ENCODE assay signal across 8 cellular contexts in the genomic region with DNA sequence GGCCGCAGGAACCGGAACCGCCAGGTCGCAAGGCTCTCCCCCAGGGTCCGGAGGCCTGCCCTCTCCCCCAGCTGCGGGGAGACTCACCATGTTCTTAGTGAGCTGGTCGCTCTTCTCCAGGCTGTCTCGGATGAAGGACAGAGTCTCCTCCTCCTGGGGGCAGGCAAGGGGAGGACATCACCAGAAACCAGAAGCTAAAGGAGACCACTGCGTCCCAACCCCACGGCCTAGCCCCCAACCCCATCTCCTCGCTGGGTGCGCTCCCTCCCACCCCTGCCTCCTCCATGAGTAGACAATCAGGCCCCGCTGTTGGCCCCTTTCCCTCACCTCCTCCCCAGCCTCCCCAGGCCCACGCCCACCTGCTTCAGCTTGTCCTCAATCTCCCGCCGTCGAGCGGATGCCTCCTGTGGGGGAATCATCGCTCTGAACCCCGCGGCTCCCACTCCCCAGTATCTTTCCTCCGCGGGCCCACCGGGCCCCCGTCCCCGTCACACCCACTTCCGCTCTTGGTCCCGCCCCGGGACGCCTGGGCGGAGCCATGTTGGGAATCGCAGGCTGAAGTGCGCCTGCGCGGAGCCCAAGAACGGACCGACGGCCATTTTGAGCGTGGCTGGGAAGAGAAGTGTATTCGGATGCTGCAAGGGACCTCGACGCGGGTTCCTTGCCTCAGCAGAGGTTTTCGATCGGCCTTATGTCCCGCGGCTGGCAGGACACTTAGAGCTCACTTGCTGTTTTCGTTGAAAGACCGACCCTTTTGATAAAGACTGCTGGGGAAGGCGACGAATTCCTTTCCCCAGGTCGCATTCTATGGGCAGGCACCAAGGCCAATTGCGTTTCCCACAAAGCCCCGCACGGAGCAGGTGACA. TPM values are rescaled to one million over a fixed set of nuclear protein-coding genes. Genes with fewer than 3 reads are reported as not detected.
A peak's percentile ranks its signal among the peaks of the same experiment; 100 is the strongest.
DNase-seq lines count a peak whose midpoint lies in the region; ATAC-seq and TF ChIP-seq lines count a peak whose summit lies in the region.

Gene EXOC7, minus strand, starts transcription at position 514 of the 866 bp plus-strand sequence. Its CDS starts 95 bp downstream, at position 419.

- DNase-seq in DND-41 (peak; percentile 95), HAP-1 (ENCODE audit: low spot score in 2 of 2) (peak; percentile 93), NAMALWA (ENCODE audit: low spot score) (peak; percentile 96), SK-N-DZ (ENCODE audit: low spot score) (peak; percentile 95), germinal center (ENCODE audit: low spot score) (peak; percentile 96), occipital lobe (lab: John Stamatoyannopoulos, UW) (peak; percentile 83), suprapubic skin (ENCODE audit: low spot score in 2 of 2) (peak; percentile 94 to 95)
- peak; percentile 95 for DNase-seq in activated naive CD4-positive, alpha-beta T cell treated with anti-CD3 and anti-CD28 coated beads for 36 hours

- intact Hi-C loops in activated naive CD4-positive, alpha-beta T cell treated with anti-CD3 and anti-CD28 coated beads for 36 hours (cut with micrococcal nuclease), result loop anchor here (1.0 to 10.0 kb wide), 4 partner anchors 32 to 281 kb away; partner anchors contain the start of genes MRPL38 and SPHK1

- no peaks in the 10 kb centered on the region for H3K9me3 Mint-ChIP-seq in activated naive CD4-positive, alpha-beta T cell treated with anti-CD3 and anti-CD28 coated beads for 36 hours

- CTCF ChIA-PET in activated naive CD4-positive, alpha-beta T cell treated with anti-CD3 and anti-CD28 coated beads for 36 hours (lab: Charles Lee), result interaction anchor here (0.6 to 3.2 kb wide), 11 partner anchors 9 to 745 kb away, joined by 3 to 22 read pairs (median 4); no protein-coding TSS in a partner anchor

- H3K27me3 ChIP-seq in DND-41 (ENCODE audit: insufficient read depth, low read length, poor library complexity), result no peaks in the 10 kb centered on the region
- H3K27me3 ChIP-seq in HAP-1 (ENCODE audit: low read depth), result no peaks in the 10 kb centered on the region
- H3K27me3 ChIP-seq in suprapubic skin, result no peaks in the 10 kb centered on the region

- TF ChIP-seq CTCF in DND-41 (IDR thresholded peaks at IDR 0.05; ENCODE audit: borderline replicate concordance, extremely low read depth, low read length, poor library complexity, severe bottlenecking), result no peak
- no peak for TF ChIP-seq CTCF in suprapubic skin (IDR thresholded peaks at IDR 0.05)

- peak in 1 of 2 donors; percentile 44 for TF ChIP-seq POLR2A in suprapubic skin (IDR thresholded peaks at IDR 0.05)

- peaks cover 19% of the 10 kb centered on the region for H3K4me1 Mint-ChIP-seq in activated naive CD4-positive, alpha-beta T cell treated with anti-CD3 and anti-CD28 coated beads for 36 hours (ENCODE audit: low read depth)

- ATAC-seq in DND-41 (ENCODE audit: insufficient read depth, low read depth), result peak; percentile 86

- H3K4me3 Mint-ChIP-seq in activated naive CD4-positive, alpha-beta T cell treated with anti-CD3 and anti-CD28 coated beads for 36 hours, result peak within 1 kb of the TSS; percentile 94

- H3K36me3 ChIP-seq in DND-41 (ENCODE audit: insufficient read depth, low read length) (peaks cover 28% of the 10 kb centered on the region), HAP-1 (replicated peaks) (peaks cover 30% of the 10 kb centered on the region), suprapubic skin (peaks cover 29% of the 10 kb centered on the region)

- peaks cover 28% of the 10 kb centered on the region for H3K79me2 ChIP-seq in DND-41 (ENCODE audit: insufficient read depth, low read length)

- in situ Hi-C loops in HAP-1 (cut with MboI; ENCODE audit: low sequenced_read_pairs), result no loop called here

- no peak for TF ChIP-seq EP300 in suprapubic skin (IDR thresholded peaks at IDR 0.05)

- H3K4me1 ChIP-seq in DND-41 (ENCODE audit: insufficient read depth, low read length), result peaks cover 29% of the 10 kb centered on the region
- peaks cover 20% of the 10 kb centered on the region for H3K4me1 ChIP-seq in HAP-1
- peaks cover 24% of the 10 kb centered on the region for H3K4me1 ChIP-seq in suprapubic skin

- H3K36me3 Mint-ChIP-seq in activated naive CD4-positive, alpha-beta T cell treated with anti-CD3 and anti-CD28 coated beads for 36 hours (ENCODE audit: low read depth), result peaks cover 9% of the 10 kb centered on the region

- H3K4me2 ChIP-seq in DND-41 (ENCODE audit: insufficient read depth, low read length), result peak within 1 kb of the TSS; percentile 96

- no peaks in the 10 kb centered on the region for H3K27me3 Mint-ChIP-seq in activated naive CD4-positive, alpha-beta T cell treated with anti-CD3 and anti-CD28 coated beads for 36 hours (ENCODE audit: low read depth)

- peak within 1 kb of the TSS; percentile 92 for H3K27ac Mint-ChIP-seq in activated naive CD4-positive, alpha-beta T cell treated with anti-CD3 and anti-CD28 coated beads for 36 hours

- H3K27ac ChIP-seq in DND-41 (ENCODE audit: low read length) (peak within 1 kb of the TSS; percentile 88), suprapubic skin (peak within 1 kb of the TSS; percentile 79)

- H3K4me3 ChIP-seq in DND-41 (ENCODE audit: low read depth in 1 of 2, low read length in 2 of 2), result peak within 1 kb of the TSS; percentile 77 to 81
- H3K4me3 ChIP-seq in HAP-1, result peak within 1 kb of the TSS; percentile 88
- peak within 1 kb of the TSS; percentile 95 for H3K4me3 ChIP-seq in suprapubic skin

- H3K9me3 ChIP-seq in DND-41 (ENCODE audit: insufficient read depth, low read length, severe bottlenecking) (no peaks in the 10 kb centered on the region), HAP-1 (no peaks in the 10 kb centered on the region), suprapubic skin (no peaks in the 10 kb centered on the region)

- WGBS in suprapubic skin, result 6% methylated on average over 32 of the region's 55 CpGs

- H3K9ac ChIP-seq in DND-41 (ENCODE audit: low read depth, low read length), result peak within 1 kb of the TSS; percentile 64

- H4K20me1 ChIP-seq in DND-41 (ENCODE audit: insufficient read depth, low read length), result no peaks in the 10 kb centered on the region

- H2AFZ ChIP-seq in DND-41 (ENCODE audit: low read depth, low read length), result peak within 1 kb of the TSS; percentile 76

RNA-seq across cellular contexts. Expression of gene EXOC7, which starts in this region (rescaled TPM):
- 57.8 and 63.1 TPM in 2 replicates for polyA plus RNA-seq in SK-N-DZ (2014; cell fraction: cytosol; rRNA removed)
- 161 and 177 TPM in 2 replicates for polyA plus RNA-seq in SK-N-DZ (2014; cell fraction: nucleus; rRNA removed)
- 10 to 100 TPM; 43.5 to 46.6 TPM for total RNA-seq in activated naive CD4-positive, alpha-beta T cell treated with anti-CD3 and anti-CD28 coated beads for 36 hours
- 93.3 TPM for total RNA-seq in occipital lobe
- total RNA-seq in suprapubic skin, result 100 to 1,000 TPM in 1 of 4 donors, 10 to 100 TPM in 3; 67.4 to 108 (median 78.6) TPM

Comparison
In these comparisons a context has a peak if more than half of its experiments do, and no peak if none do; other contexts are left out.
1. Peak in every context shown above with its lines: DNase-seq, ATAC-seq, H3K4me3 ChIP-seq and H3K27ac ChIP-seq.